Comparison of ENCODE assay signal across 32 cellular contexts in genomic region chr1:173470608-173471007, GRCh38.
"Had no signal": no experiment of that assay in that cellular context is flagged by ENCODE, and none has a peak within 500 bp of the region (broad histone marks: within the 10 kb centered on the region; RNA-seq: fewer than 3 reads in every experiment).

No MANE protein-coding gene starts in this region.

- DNase-seq: hypothalamus; immature natural killer cell; kidney; left colon; left lung; lower lobe of right lung; mammary epithelial cell; mesenchymal stem cell; naive thymus-derived CD8-positive, alpha-beta T cell; nucleus accumbens; pancreas; posterior cingulate gyrus; retina; right cardiac atrium; stimulated activated CD4-positive, alpha-beta T cell treated with anti-CD3 and anti-CD28 coated beads, Interleukin-12 subunit alpha, Interleukin-12 subunit beta, amount 100 ng/mL, for 4 hours; stimulated activated CD4-positive, alpha-beta T cell treated with anti-CD3 and anti-CD28 coated beads, Interleukin-15, amount 100 ng/mL, for 24 hours; stimulated activated CD4-positive, alpha-beta T cell treated with anti-CD3 and anti-CD28 coated beads, Interleukin-2, amount 100 ng/mL, for 24 hours; stimulated activated CD4-positive, alpha-beta T cell treated with anti-CD3 and anti-CD28 coated beads, Interleukin-4, amount 100 ng/mL, for 24 hours; stimulated activated naive CD4-positive, alpha-beta T cell; stomach; testis; thyroid gland; transverse colon; upper lobe of left lung had no signal

- H3K27me3 Mint-ChIP-seq: naive thymus-derived CD8-positive, alpha-beta T cell had no signal

- FAIRE-seq: islet of Langerhans, kidney, pancreas had no signal

- H3K36me3 ChIP-seq: left lung, lower lobe of right lung, pancreas, prostate gland, thyroid gland, transverse colon, upper lobe of left lung had no signal

- H3K27me3 ChIP-seq: left lung, pancreas, stomach, testis, thyroid gland, transverse colon, upper lobe of left lung, vagina had no signal

- H3K4me3 Mint-ChIP-seq: immature natural killer cell; naive thymus-derived CD8-positive, alpha-beta T cell; nephron; neural crest cell; stimulated activated effector memory CD8-positive, alpha-beta T cell treated with anti-CD3 and anti-CD28 coated beads, Interleukin-12 subunit alpha, Interleukin-12 subunit beta, amount 100 ng/mL, for 72 hours had no signal

- H3K4me3 ChIP-seq: left lung, lower lobe of right lung, pancreas, prostate gland, skin epidermis, stomach, testis, thyroid gland, transverse colon, upper lobe of left lung, vagina had no signal

- ATAC-seq: left colon; left lung; lower lobe of right lung; naive thymus-derived CD8-positive, alpha-beta T cell; pancreas; right cardiac atrium; sciatic nerve; stimulated activated effector memory CD8-positive, alpha-beta T cell treated with anti-CD3 and anti-CD28 coated beads, Interleukin-12 subunit alpha, Interleukin-12 subunit beta, amount 100 ng/mL, for 72 hours had no signal

- H3K27ac Mint-ChIP-seq: nephron; stimulated activated effector memory CD8-positive, alpha-beta T cell treated with anti-CD3 and anti-CD28 coated beads, Interleukin-12 subunit alpha, Interleukin-12 subunit beta, amount 100 ng/mL, for 72 hours had no signal

- H3K27ac ChIP-seq: left lung, lower lobe of right lung, pancreas, prostate gland, skin epidermis, stomach, testis, thyroid gland, transverse colon, upper lobe of left lung, vagina had no signal

- H3K9me3 ChIP-seq: pancreas, prostate gland, testis, thyroid gland, vagina had no signal
